In genomic region chr2:6995406-6996117, GRCh38 we compare ENCODE assay signal across 14 cellular contexts.
"Had no signal": no experiment of that assay in that cellular context is flagged by ENCODE, and none has a peak within 500 bp of the region (broad histone marks: within the 10 kb centered on the region; RNA-seq: fewer than 3 reads in every experiment).

No MANE protein-coding gene starts in this region.

- ATAC-seq: activated naive CD8-positive, alpha-beta T cell treated with anti-CD3 and anti-CD28 coated beads, Interleukin-2, amount 50 U/mL, for 24 hours; esophagus mucosa; natural killer cell treated with Interleukin-12 subunit alpha and Interleukin-12 subunit beta and Interleukin-15 and Interleukin-18, amount 100 ng/mL, for 72 hours; stimulated activated naive CD8-positive, alpha-beta T cell treated with anti-CD3 and anti-CD28 coated beads, Interleukin-15, Interleukin-2, amounts not matched to agents 100 U/mL and 50 U/mL, for 24 hours; T-helper 17 cell had no signal

- H3K27ac ChIP-seq: brain microvascular endothelial cell, suprapubic skin, VCaP had no signal

- H3K4me3 ChIP-seq: lung, suprapubic skin had no signal

- DNase-seq: activated CD4-positive, alpha-beta T cell treated with anti-CD3 and anti-CD28 coated beads for 1 hour; activated naive CD8-positive, alpha-beta T cell treated with anti-CD3 and anti-CD28 coated beads, Interleukin-2, amount 50 U/mL, for 24 hours; aorta; brain microvascular endothelial cell; cerebellar nuclear complex; effector CD8-positive, alpha-beta T cell; stimulated activated naive CD8-positive, alpha-beta T cell treated with anti-CD3 and anti-CD28 coated beads, Interleukin-15, Interleukin-2, amounts not matched to agents 100 U/mL and 50 U/mL, for 24 hours; T-helper 17 cell had no signal

- H3K4me3 Mint-ChIP-seq: activated naive CD8-positive, alpha-beta T cell treated with anti-CD3 and anti-CD28 coated beads, Interleukin-2, amount 50 U/mL, for 24 hours; natural killer cell treated with Interleukin-12 subunit alpha and Interleukin-12 subunit beta and Interleukin-15 and Interleukin-18, amount 100 ng/mL, for 72 hours; T-helper 17 cell; type B pancreatic cell had no signal

- H3K9me3 ChIP-seq: suprapubic skin had no signal

- H3K27me3 Mint-ChIP-seq: activated naive CD8-positive, alpha-beta T cell treated with anti-CD3 and anti-CD28 coated beads, Interleukin-2, amount 50 U/mL, for 24 hours; natural killer cell treated with Interleukin-12 subunit alpha and Interleukin-12 subunit beta and Interleukin-15 and Interleukin-18, amount 100 ng/mL, for 72 hours; T-helper 17 cell; type B pancreatic cell had no signal

- H3K27me3 ChIP-seq: brain microvascular endothelial cell, suprapubic skin had no signal

- H3K36me3 ChIP-seq: brain microvascular endothelial cell, suprapubic skin had no signal

- H3K9me3 Mint-ChIP-seq: natural killer cell treated with Interleukin-12 subunit alpha and Interleukin-12 subunit beta and Interleukin-15 and Interleukin-18, amount 100 ng/mL, for 72 hours had no signal

- H3K27ac Mint-ChIP-seq: activated naive CD8-positive, alpha-beta T cell treated with anti-CD3 and anti-CD28 coated beads, Interleukin-2, amount 50 U/mL, for 24 hours; natural killer cell treated with Interleukin-12 subunit alpha and Interleukin-12 subunit beta and Interleukin-15 and Interleukin-18, amount 100 ng/mL, for 72 hours; T-helper 17 cell; type B pancreatic cell had no signal
